In genomic region chr6:41177695-41178094, GRCh38 we compare ENCODE assay signal across 2 cellular contexts.
TF ChIP-seq lines count a peak whose summit lies in the region.

No MANE protein-coding gene starts in this region.

TF ChIP-seq in HEK293, 187 proteins besides CTCF, POLR2A, EP300 and RAD21 (continues in another document):
- TF ChIP-seq ZNF518A (tag by site-specific recombination; conservative IDR thresholded peaks at IDR 0.05; ENCODE audit: low read depth) = peak; percentile 46; the same call in 1 of the 2 replicates
- no peak for TF ChIP-seq ZNF843 (tag by site-specific recombination; IDR thresholded peaks at IDR 0.05)
- TF ChIP-seq ZNF473 (tag by site-specific recombination; IDR thresholded peaks at IDR 0.05) = no peak
- TF ChIP-seq GLIS2 (tag by site-specific recombination; IDR thresholded peaks at IDR 0.05) = no peak
- TF ChIP-seq ZNF169 (tag by site-specific recombination; IDR thresholded peaks at IDR 0.05) = no peak
- no peak for TF ChIP-seq TSHZ1 (tag by site-specific recombination; IDR thresholded peaks at IDR 0.05; ENCODE audit: borderline replicate concordance)
- no peak for TF ChIP-seq ZNF19 (tag by site-specific recombination; IDR thresholded peaks at IDR 0.05; ENCODE audit: low read depth)
- no peak for TF ChIP-seq ZNF280C (tag by site-specific recombination; IDR thresholded peaks at IDR 0.05)
- no peak for TF ChIP-seq PBX3 (CRISPR knock-in tag; IDR thresholded peaks at IDR 0.05)
- no peak for TF ChIP-seq OSR2 (tag by site-specific recombination; IDR thresholded peaks at IDR 0.05)

TF ChIP-seq in K562, 482 proteins besides CTCF, POLR2A, EP300 and RAD21:
- peak; percentile 59; the same call in 1 of the 2 replicates for TF ChIP-seq CEBPG (CRISPR knock-in tag; IDR thresholded peaks at IDR 0.05)
- TF ChIP-seq CEBPG (tag; conservative IDR thresholded peaks at IDR 0.05 in 1 of 2, IDR thresholded peaks at IDR 0.05 in 1 of 2) = peak; percentile 81 to 98
- TF ChIP-seq E2F6 (IDR thresholded peaks at IDR 0.05; ENCODE audit: borderline replicate concordance in 1 of 2, extremely low read depth in 1 of 2, insufficient read depth in 1 of 2, insufficient read length in 1 of 2, low read depth in 1 of 2, low read length in 1 of 2, poor library complexity in 1 of 2, severe bottlenecking in 1 of 2) = no peak
- TF ChIP-seq ESRRB (CRISPR knock-in tag; IDR thresholded peaks at IDR 0.05; ENCODE audit: borderline replicate concordance) = no peak
- TF ChIP-seq POLR2H (tag; IDR thresholded peaks at IDR 0.05; ENCODE audit: low read depth) = peak; percentile 69
- peak; percentile 82 for TF ChIP-seq ZNF175 (CRISPR knock-in tag; IDR thresholded peaks at IDR 0.05; ENCODE audit: low read depth)
- no peak for TF ChIP-seq SOX6 (IDR thresholded peaks at IDR 0.05)
- no peak for TF ChIP-seq ZNF274 (IDR thresholded peaks at IDR 0.05; ENCODE audit: borderline replicate concordance, low read depth, low read length)
- TF ChIP-seq ZNF584 (CRISPR knock-in tag; IDR thresholded peaks at IDR 0.05; ENCODE audit: low read depth) = peak; percentile 39; the same call in 1 of the 2 replicates
- peak; percentile 74; the same call in 1 of the 2 replicates for TF ChIP-seq ATF3 (IDR thresholded peaks at IDR 0.05)
- TF ChIP-seq ATF3 (CRISPR knock-in tag; conservative IDR thresholded peaks at IDR 0.05) = no peak
- no peak for TF ChIP-seq RBM39 (optimal IDR thresholded peaks at IDR 0.05; ENCODE audit: low read depth, low read length)
- no peak for TF ChIP-seq TGIF2 (CRISPR knock-in tag; IDR thresholded peaks at IDR 0.05)
- TF ChIP-seq TEAD4 (IDR thresholded peaks at IDR 0.05; ENCODE audit: low read length) = no peak
- no peak for TF ChIP-seq TEAD4 (CRISPR knock-in tag; IDR thresholded peaks at IDR 0.05; ENCODE audit: borderline replicate concordance)
- TF ChIP-seq ATF7 (IDR thresholded peaks at IDR 0.05) = peak; percentile 73; the same call in 1 of the 2 replicates
- TF ChIP-seq ZNF589 (CRISPR knock-in tag; IDR thresholded peaks at IDR 0.05; ENCODE audit: low read depth) = 0 out of 2 replicates have a peak, but pooled peaks have one; percentile 23
- TF ChIP-seq XRCC3 (IDR thresholded peaks at IDR 0.05) = no peak
- TF ChIP-seq ATF4 (CRISPR knock-in tag; IDR thresholded peaks at IDR 0.05) = peak; percentile 81
- peak; percentile 80 to 89; a peak in 3 of 4 replicates for TF ChIP-seq TRIM24 (IDR thresholded peaks at IDR 0.05)
- no peak for TF ChIP-seq YBX1 (IDR thresholded peaks at IDR 0.05)
- no peak for TF ChIP-seq STAT5B (CRISPR knock-in tag; IDR thresholded peaks at IDR 0.05)
- peak; percentile 61 for TF ChIP-seq JUND (IDR thresholded peaks at IDR 0.05; ENCODE audit: borderline replicate concordance, low read depth, low read length)
- TF ChIP-seq JUND (tag; IDR thresholded peaks at IDR 0.05; ENCODE audit: borderline replicate concordance, low read depth, low read length) = no peak
- peak; percentile 12; the same call in 1 of the 2 replicates for TF ChIP-seq EP400 (IDR thresholded peaks at IDR 0.05)
- no peak for TF ChIP-seq ESRRA (IDR thresholded peaks at IDR 0.05; ENCODE audit: borderline replicate concordance, low read depth)
